Comparison of ENCODE assay signal across 23 cellular contexts in the genomic region with DNA sequence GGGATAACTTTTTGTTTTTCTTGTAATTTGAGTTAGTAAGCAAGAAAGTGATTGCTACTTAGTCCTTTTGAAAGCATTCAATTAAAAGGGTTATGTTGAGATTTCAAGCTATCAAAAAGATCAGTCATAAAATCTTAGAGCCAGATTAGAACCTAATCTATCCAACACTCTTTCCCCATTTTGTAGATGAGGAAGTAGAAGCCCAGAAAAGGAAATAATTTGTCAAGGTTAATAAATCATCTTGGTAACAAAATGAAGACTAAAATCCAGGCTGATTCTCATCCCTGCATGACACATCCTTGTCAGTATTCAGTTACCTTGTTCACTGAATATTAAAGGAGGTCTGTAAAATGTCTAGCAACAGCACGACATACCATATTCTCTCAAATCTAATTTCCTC. TPM values are rescaled to one million over a fixed set of nuclear protein-coding genes. Genes with fewer than 3 reads are reported as not detected.
A peak's percentile ranks its signal among the peaks of the same experiment; 100 is the strongest.
DNase-seq lines count a peak whose midpoint lies in the region; ATAC-seq and TF ChIP-seq lines count a peak whose summit lies in the region.
"Had no signal": no experiment of that assay in that cellular context is flagged by ENCODE, and none has a peak within 500 bp of the region (broad histone marks: within the 10 kb centered on the region; RNA-seq: fewer than 3 reads in every experiment).

No MANE protein-coding gene starts in this region.

- H3K27me3 ChIP-seq in left ventricle myocardium inferior (ENCODE audit: low read depth) (no peaks in the 10 kb centered on the region), OCI-LY3 (ENCODE audit: low read depth, low read length) (0 out of 2 replicates have a peak, but pooled peaks cover 3% of the 10 kb centered on the region), endocrine pancreas (ENCODE audit: control insufficient read depth, insufficient read depth, low read length) (no peaks in the 10 kb centered on the region), upper lobe of right lung (no peaks in the 10 kb centered on the region)
- H3K27me3 ChIP-seq: uterus had no signal

- H3K9me3 ChIP-seq in left ventricle myocardium inferior (replicated peaks): no peaks in the 10 kb centered on the region
- no peaks in the 10 kb centered on the region for H3K9me3 ChIP-seq in OCI-LY3 (ENCODE audit: insufficient read depth, low read length)
- no peaks in the 10 kb centered on the region for H3K9me3 ChIP-seq in endocrine pancreas (ENCODE audit: control insufficient read depth, low read length)
- no peaks in the 10 kb centered on the region for H3K9me3 ChIP-seq in upper lobe of right lung
- H3K9me3 ChIP-seq: uterus had no signal

- H3K4me3 ChIP-seq in left ventricle myocardium inferior (no peak overlapping the region), OCI-LY3 (ENCODE audit: low read length) (0 out of 2 replicates have a peak overlapping the region, but pooled peaks have one; percentile 25), endocrine pancreas (ENCODE audit: control insufficient read depth, insufficient read depth, low read length) (peak overlapping the region; percentile 1), upper lobe of right lung (no peak overlapping the region)
- H3K4me3 ChIP-seq: coronary artery, uterus had no signal

- H3K4me1 ChIP-seq in left ventricle myocardium inferior (peaks cover 94% of the 10 kb centered on the region), OCI-LY3 (ENCODE audit: low read length) (peaks cover 26% of the 10 kb centered on the region), endocrine pancreas (ENCODE audit: control insufficient read depth, insufficient read depth, low read length) (peaks cover 12% of the 10 kb centered on the region), upper lobe of right lung (peaks cover 53% of the 10 kb centered on the region)
- H3K4me1 ChIP-seq: uterus had no signal

- peak overlapping the region; percentile 37 for H3K4me2 ChIP-seq in OCI-LY3 (ENCODE audit: low read length)

- H3K79me2 ChIP-seq in OCI-LY3 (ENCODE audit: low read length): no peaks in the 10 kb centered on the region

- H2AFZ ChIP-seq in OCI-LY3 (ENCODE audit: low read depth, low read length): no peak overlapping the region

- no peaks in the 10 kb centered on the region for H4K20me1 ChIP-seq in OCI-LY3 (ENCODE audit: insufficient read depth, low read length)

- TF ChIP-seq CTCF in left ventricle myocardium inferior (IDR thresholded peaks at IDR 0.05; ENCODE audit: borderline replicate concordance) (no peak), OCI-LY3 (IDR thresholded peaks at IDR 0.05; ENCODE audit: low read depth, low read length) (no peak), upper lobe of right lung (IDR thresholded peaks at IDR 0.05) (no peak)

- ATAC-seq in left ventricle myocardium superior (no peak), upper lobe of right lung (no peak), GM21737 (IDR thresholded peaks at IDR 0.05; ENCODE audit: unreplicated experiment) (no peak), GM18498 (IDR thresholded peaks at IDR 0.05; ENCODE audit: unreplicated experiment) (no peak)
- ATAC-seq: activated naive CD4-positive, alpha-beta T cell treated with anti-CD3 and anti-CD28 coated beads, Interleukin-2, amount 50 U/mL, for 72 hours had no signal

- DNase-seq in left ventricle myocardium inferior (no peak), left ventricle myocardium superior (no peak), upper lobe of right lung (no peak)
- DNase-seq in effector CD8-positive, alpha-beta T cell (lab: John Stamatoyannopoulos, UW): no peak
- DNase-seq: activated CD4-positive, CD25-positive, alpha-beta regulatory T cell; activated CD8-positive, alpha-beta memory T cell treated with anti-CD3 and anti-CD28 coated beads for 24 hours; activated T-cell treated with anti-CD3 and anti-CD28 coated beads, Interleukin-2, amount 50 U/mL, for 48 hours; CD8-positive, alpha-beta memory T cell; DND-41; foreskin melanocyte; KG1; kidney; midbrain; NCI-H526; T-helper 2 cell; uterus had no signal

- no peak overlapping the region for H3K9ac ChIP-seq in OCI-LY3 (ENCODE audit: low read length)
- no peak overlapping the region for H3K9ac ChIP-seq in endocrine pancreas (ENCODE audit: control insufficient read depth, insufficient read depth, low read length)

- H3K27ac ChIP-seq in left ventricle myocardium inferior (replicated peaks) (peak overlapping the region; percentile 83), OCI-LY3 (ENCODE audit: low read length) (no peak overlapping the region), upper lobe of right lung (no peak overlapping the region)
- H3K27ac ChIP-seq: coronary artery, epithelial cell of prostate had no signal

- intact Hi-C loops in left ventricle myocardium inferior (cut with micrococcal nuclease) (no loop called here), left ventricle myocardium superior (cut with micrococcal nuclease) (no loop called here), upper lobe of right lung (cut with DNase I) (no loop called here)

- H3K36me3 ChIP-seq in left ventricle myocardium inferior (no peaks in the 10 kb centered on the region), OCI-LY3 (replicated peaks; ENCODE audit: low read depth, low read length) (no peaks in the 10 kb centered on the region), endocrine pancreas (ENCODE audit: control insufficient read depth, insufficient read depth, low read length) (no peaks in the 10 kb centered on the region), upper lobe of right lung (no peaks in the 10 kb centered on the region)
- H3K36me3 ChIP-seq: uterus had no signal

RNA-seq across cellular contexts. Expression of gene PPP1R13B, which starts 26.5 kb away (rescaled TPM):
- 104 TPM for total RNA-seq in left ventricle myocardium inferior
- total RNA-seq in left ventricle myocardium superior: 107 TPM
- 78.5 TPM for total RNA-seq in upper lobe of right lung

Comparison
In these comparisons a context has a peak if more than half of its experiments do, and no peak if none do; other contexts are left out.
1. H3K4me3 ChIP-seq: peak in OCI-LY3 (single experiment) and endocrine pancreas (single experiment); none in left ventricle myocardium inferior (single experiment) and upper lobe of right lung (single experiment).